In the genomic region with DNA sequence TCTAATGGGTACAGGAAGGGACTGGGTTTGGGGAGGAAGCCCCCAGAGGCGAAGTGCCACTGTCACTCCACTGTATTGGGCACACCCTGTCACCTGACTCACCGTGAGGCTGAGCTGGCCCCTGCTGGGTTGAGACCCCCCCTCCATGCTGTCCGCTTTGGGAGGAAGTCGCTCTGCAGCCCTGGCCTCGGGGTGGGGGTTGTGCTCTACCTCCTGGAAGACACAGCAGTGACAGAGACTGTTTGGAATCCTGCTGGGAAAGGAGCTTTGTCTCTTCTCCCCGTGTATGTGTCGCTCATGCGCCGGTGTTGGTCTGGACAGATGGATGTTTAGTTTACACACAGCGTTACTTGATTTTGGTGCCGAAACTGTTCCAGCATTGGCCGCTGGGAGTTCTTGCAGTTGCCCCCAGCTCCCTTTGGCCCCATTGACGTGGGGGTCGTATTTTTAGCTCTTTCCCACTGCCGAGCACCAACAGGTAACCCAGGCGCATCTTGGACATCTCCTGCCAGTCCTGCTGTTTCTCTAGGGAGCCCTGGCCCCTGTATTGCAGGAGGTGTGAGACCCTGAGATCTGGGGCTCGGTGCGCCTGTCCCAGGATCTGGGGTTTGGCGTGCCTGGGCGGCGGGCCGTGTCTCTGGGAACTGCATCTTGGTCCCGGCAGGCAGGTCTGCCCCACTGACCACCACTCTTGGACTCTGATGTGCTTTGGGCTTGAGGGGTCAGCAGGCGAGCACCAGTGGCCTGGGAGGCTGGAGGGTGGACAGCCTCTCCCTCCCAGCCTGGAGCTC, we compare ENCODE assay signal across 1 cellular context.
TF ChIP-seq lines count a peak whose summit lies in the region.

No MANE protein-coding gene starts in this region.

TF ChIP-seq in WTC11, 78 proteins besides CTCF, POLR2A, EP300 and RAD21 (continued from another document):
- TF ChIP-seq, protein P1, sequence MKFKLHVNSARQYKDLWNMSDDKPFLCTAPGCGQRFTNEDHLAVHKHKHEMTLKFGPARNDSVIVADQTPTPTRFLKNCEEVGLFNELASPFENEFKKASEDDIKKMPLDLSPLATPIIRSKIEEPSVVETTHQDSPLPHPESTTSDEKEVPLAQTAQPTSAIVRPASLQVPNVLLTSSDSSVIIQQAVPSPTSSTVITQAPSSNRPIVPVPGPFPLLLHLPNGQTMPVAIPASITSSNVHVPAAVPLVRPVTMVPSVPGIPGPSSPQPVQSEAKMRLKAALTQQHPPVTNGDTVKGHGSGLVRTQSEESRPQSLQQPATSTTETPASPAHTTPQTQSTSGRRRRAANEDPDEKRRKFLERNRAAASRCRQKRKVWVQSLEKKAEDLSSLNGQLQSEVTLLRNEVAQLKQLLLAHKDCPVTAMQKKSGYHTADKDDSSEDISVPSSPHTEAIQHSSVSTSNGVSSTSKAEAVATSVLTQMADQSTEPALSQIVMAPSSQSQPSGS (CRISPR knock-in tag; IDR thresholded peaks at IDR 0.05; ENCODE audit: borderline replicate concordance, low read depth): no peak
- TF ChIP-seq ZNF121 (CRISPR knock-in tag; IDR thresholded peaks at IDR 0.05) (no peak), SMAD3 (CRISPR knock-in tag; IDR thresholded peaks at IDR 0.05; ENCODE audit: borderline replicate concordance) (no peak), NR2C2 (CRISPR knock-in tag; IDR thresholded peaks at IDR 0.05) (no peak), ZNF423 (CRISPR knock-in tag; IDR thresholded peaks at IDR 0.05) (no peak), ZNF263 (CRISPR knock-in tag; IDR thresholded peaks at IDR 0.05; ENCODE audit: low read depth) (no peak), NFATC4 (CRISPR knock-in tag; IDR thresholded peaks at IDR 0.05) (no peak), GRHL2 (CRISPR knock-in tag; IDR thresholded peaks at IDR 0.05; ENCODE audit: insufficient replicate concordance, severe bottlenecking) (no peak), MXD4 (CRISPR knock-in tag; IDR thresholded peaks at IDR 0.05; ENCODE audit: borderline replicate concordance) (no peak), RELA (CRISPR knock-in tag; IDR thresholded peaks at IDR 0.05; ENCODE audit: borderline replicate concordance) (no peak)
- TF ChIP-seq, protein P2, sequence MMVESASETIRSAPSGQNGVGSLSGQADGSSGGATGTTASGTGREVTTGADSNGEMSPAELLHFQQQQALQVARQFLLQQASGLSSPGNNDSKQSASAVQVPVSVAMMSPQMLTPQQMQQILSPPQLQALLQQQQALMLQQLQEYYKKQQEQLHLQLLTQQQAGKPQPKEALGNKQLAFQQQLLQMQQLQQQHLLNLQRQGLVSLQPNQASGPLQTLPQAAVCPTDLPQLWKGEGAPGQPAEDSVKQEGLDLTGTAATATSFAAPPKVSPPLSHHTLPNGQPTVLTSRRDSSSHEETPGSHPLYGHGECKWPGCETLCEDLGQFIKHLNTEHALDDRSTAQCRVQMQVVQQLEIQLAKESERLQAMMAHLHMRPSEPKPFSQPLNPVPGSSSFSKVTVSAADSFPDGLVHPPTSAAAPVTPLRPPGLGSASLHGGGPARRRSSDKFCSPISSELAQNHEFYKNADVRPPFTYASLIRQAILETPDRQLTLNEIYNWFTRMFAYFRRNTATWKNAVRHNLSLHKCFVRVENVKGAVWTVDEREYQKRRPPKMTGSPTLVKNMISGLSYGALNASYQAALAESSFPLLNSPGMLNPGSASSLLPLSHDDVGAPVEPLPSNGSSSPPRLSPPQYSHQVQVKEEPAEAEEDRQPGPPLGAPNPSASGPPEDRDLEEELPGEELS (CRISPR knock-in tag; IDR thresholded peaks at IDR 0.05): no peak
- TF ChIP-seq, protein P3, sequence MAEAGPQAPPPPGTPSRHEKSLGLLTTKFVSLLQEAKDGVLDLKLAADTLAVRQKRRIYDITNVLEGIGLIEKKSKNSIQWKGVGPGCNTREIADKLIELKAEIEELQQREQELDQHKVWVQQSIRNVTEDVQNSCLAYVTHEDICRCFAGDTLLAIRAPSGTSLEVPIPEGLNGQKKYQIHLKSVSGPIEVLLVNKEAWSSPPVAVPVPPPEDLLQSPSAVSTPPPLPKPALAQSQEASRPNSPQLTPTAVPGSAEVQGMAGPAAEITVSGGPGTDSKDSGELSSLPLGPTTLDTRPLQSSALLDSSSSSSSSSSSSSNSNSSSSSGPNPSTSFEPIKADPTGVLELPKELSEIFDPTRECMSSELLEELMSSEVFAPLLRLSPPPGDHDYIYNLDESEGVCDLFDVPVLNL (CRISPR knock-in tag; IDR thresholded peaks at IDR 0.05; ENCODE audit: borderline replicate concordance, low read depth): no peak
- TF ChIP-seq, protein P4, sequence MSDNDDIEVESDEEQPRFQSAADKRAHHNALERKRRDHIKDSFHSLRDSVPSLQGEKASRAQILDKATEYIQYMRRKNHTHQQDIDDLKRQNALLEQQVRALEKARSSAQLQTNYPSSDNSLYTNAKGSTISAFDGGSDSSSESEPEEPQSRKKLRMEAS (CRISPR knock-in tag; IDR thresholded peaks at IDR 0.05): no peak
TF ChIP-seq in WTC11: peak in this region for 0.
